Comparison of ENCODE assay signal across 10 cellular contexts in the genomic region with DNA sequence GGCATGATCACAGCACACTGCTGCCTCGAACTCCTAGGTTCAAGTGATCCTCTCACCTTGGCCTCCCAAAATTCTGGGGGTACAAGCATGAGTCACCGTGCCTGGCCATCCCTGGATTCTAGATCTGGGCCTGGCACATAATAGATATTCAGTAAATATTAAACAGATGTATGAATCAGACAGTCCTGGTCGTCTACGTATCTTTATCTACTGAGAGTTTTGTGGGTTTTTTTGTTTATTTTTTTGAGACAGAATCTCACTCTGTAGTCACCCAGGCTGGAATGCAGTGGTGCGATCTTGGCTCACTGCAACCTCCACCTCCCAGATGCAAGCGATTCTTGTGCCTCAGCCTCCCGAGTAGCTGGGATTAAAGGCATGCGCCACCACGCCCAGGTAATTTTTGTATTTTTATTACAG. TPM values are rescaled to one million over a fixed set of nuclear protein-coding genes. Genes with fewer than 3 reads are reported as not detected.
DNase-seq lines count a peak whose midpoint lies in the region; ATAC-seq and TF ChIP-seq lines count a peak whose summit lies in the region.
"Had no signal": no experiment of that assay in that cellular context is flagged by ENCODE, and none has a peak within 500 bp of the region (broad histone marks: within the 10 kb centered on the region; RNA-seq: fewer than 3 reads in every experiment).

No MANE protein-coding gene starts in this region.

- no peaks in the 10 kb centered on the region for H3K9me3 ChIP-seq in KOPT-K1 (ENCODE audit: insufficient read depth, low read length, poor library complexity, severe bottlenecking)
- no peaks in the 10 kb centered on the region for H3K9me3 ChIP-seq in left lung
- H3K9me3 ChIP-seq in subcutaneous abdominal adipose tissue (ENCODE audit: control insufficient read depth in 5 of 5, low read length in 5 of 5): no peaks in the 10 kb centered on the region
- H3K9me3 ChIP-seq in MM.1S (replicated peaks; ENCODE audit: insufficient read depth, low read length): no peaks in the 10 kb centered on the region

- DNase-seq in astrocyte of the spinal cord (ENCODE audit: low read depth, low spot score) (peak; percentile 93), left lung (no peak), posterior vena cava (ENCODE audit: low spot score) (no peak), MM.1S (no peak), CD1c-positive myeloid dendritic cell (ENCODE audit: extremely low spot score) (no peak)
- DNase-seq: amygdala, nucleus accumbens had no signal

- H3K4me3 ChIP-seq in astrocyte of the spinal cord (ENCODE audit: low read depth, low read length) (no peak overlapping the region), left lung (no peak overlapping the region), subcutaneous abdominal adipose tissue (ENCODE audit: low read depth in 1 of 5, low read length in 5 of 5) (no peak overlapping the region), MM.1S (ENCODE audit: low read length) (no peak overlapping the region)

- no peaks in the 10 kb centered on the region for H3K36me3 ChIP-seq in KOPT-K1 (ENCODE audit: insufficient read depth, low read length)
- H3K36me3 ChIP-seq in left lung: no peaks in the 10 kb centered on the region
- H3K36me3 ChIP-seq in subcutaneous abdominal adipose tissue (ENCODE audit: control insufficient read depth in 5 of 5, insufficient read depth in 5 of 5, low read length in 5 of 5): no peaks in the 10 kb centered on the region
- H3K36me3 ChIP-seq in MM.1S (replicated peaks; ENCODE audit: insufficient read depth, low read length): no peaks in the 10 kb centered on the region

- ATAC-seq in left lung (no peak), GM21619 (IDR thresholded peaks at IDR 0.05; ENCODE audit: unreplicated experiment) (no peak)

- H3K79me2 ChIP-seq in MM.1S (ENCODE audit: low read length): no peaks in the 10 kb centered on the region

- H3K9ac ChIP-seq in subcutaneous abdominal adipose tissue (ENCODE audit: low read length in 5 of 5): peak overlapping the region in 2 of 5 donors; percentile 60 to 74
- H3K9ac ChIP-seq in MM.1S (ENCODE audit: low read length): no peak overlapping the region

- H3K27ac ChIP-seq in KOPT-K1 (ENCODE audit: low read depth, low read length, poor library complexity, severe bottlenecking): peak overlapping the region; percentile 64
- H3K27ac ChIP-seq in left lung: peak overlapping the region; percentile 88 to 90
- peak overlapping the region; percentile 93 for H3K27ac ChIP-seq in subcutaneous abdominal adipose tissue (ENCODE audit: low read depth, low read length)
- no peak overlapping the region for H3K27ac ChIP-seq in MM.1S (ENCODE audit: low read length)

- H3K27me3 ChIP-seq in left lung (no peaks in the 10 kb centered on the region), subcutaneous abdominal adipose tissue (ENCODE audit: control insufficient read depth in 5 of 5, insufficient read depth in 4 of 5, low read length in 5 of 5) (no peaks in the 10 kb centered on the region), MM.1S (replicated peaks; ENCODE audit: insufficient read depth, low read length) (no peaks in the 10 kb centered on the region)

- intact Hi-C loops in left lung (cut with DNase I) (no loop called here), posterior vena cava (cut with DNase I) (loop anchor here in 1 of 2 donors (2.0 kb wide), 1 partner anchor 26 kb away; no protein-coding TSS in a partner anchor)

- TF ChIP-seq CTCF in astrocyte of the spinal cord (IDR thresholded peaks at IDR 0.05; ENCODE audit: low read depth, low read length): no peak
- TF ChIP-seq CTCF in left lung (IDR thresholded peaks at IDR 0.05): no peak
- TF ChIP-seq CTCF in MM.1S (IDR thresholded peaks at IDR 0.05; ENCODE audit: low read length): no peak

- no peaks in the 10 kb centered on the region for H3K9me2 ChIP-seq in MM.1S (replicated peaks; ENCODE audit: insufficient read depth, low read length)

- in situ Hi-C loops in astrocyte of the spinal cord (cut with HindIII; ENCODE audit: low sequenced_read_pairs): no loop called here

- H4K20me1 ChIP-seq in MM.1S (ENCODE audit: insufficient read depth, low read length): no peaks in the 10 kb centered on the region

- no peak overlapping the region for H3K4me2 ChIP-seq in MM.1S (ENCODE audit: low read depth, low read length)

- H2AFZ ChIP-seq in MM.1S (ENCODE audit: low read length): no peak overlapping the region

- H3K4me1 ChIP-seq in left lung (peaks cover 19 to 63% of the 10 kb centered on the region in 2 donors), subcutaneous abdominal adipose tissue (ENCODE audit: control insufficient read depth in 5 of 5, insufficient read depth in 5 of 5, low read length in 5 of 5) (peaks cover 7 to 52% (median 43%) of the 10 kb centered on the region in 5 donors), MM.1S (ENCODE audit: low read length) (0 out of 2 replicates have a peak, but pooled peaks cover 12% of the 10 kb centered on the region)

- peaks cover 25% of the 10 kb centered on the region; the same call in 1 of the 2 replicates for H3F3A ChIP-seq in MM.1S (ENCODE audit: insufficient read depth, low read length)

RNA-seq across cellular contexts. Expression of gene ITGB1, which starts 24.3 kb away (rescaled TPM):
- total RNA-seq in left lung (100 to 1,000 TPM; 498 to 642 TPM), posterior vena cava (1,000 to 10,000 TPM; 1,298 to 1,367 TPM)
